Comparison of ENCODE assay signal across 9 cellular contexts in the genomic region with DNA sequence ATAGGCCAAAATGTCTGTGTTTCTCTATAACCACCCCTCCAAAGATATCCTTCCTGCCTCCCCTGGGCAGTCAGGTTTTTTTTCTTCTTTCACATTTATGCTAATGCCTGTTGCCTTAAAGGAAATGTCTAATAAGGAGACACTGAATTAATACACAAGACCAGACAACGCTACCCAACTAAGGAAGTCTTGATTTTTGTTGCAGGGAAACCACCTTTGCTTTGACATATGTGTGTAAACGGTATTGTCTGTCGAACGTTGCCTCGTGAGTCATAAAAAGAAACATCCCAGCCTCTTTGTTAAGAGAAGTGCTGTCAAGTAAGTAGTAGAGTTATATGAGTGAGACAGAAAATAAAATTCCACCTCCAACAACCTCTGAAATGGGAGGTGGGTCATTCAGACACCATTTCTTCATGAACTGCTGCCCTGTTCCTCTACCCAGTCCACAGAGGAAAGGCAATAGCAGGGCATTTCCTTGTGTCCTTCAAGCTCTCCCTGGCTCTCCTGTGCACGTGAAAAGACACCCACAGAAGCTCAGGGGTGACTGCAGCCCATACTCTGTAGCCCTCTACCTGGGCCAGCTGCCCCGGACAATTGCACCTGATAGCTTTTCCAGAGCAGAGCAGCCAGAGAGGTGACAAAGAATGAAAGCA. TPM values are rescaled to one million over a fixed set of nuclear protein-coding genes. Genes with fewer than 3 reads are reported as not detected.
DNase-seq lines count a peak whose midpoint lies in the region; ATAC-seq and TF ChIP-seq lines count a peak whose summit lies in the region.
"Had no signal": no experiment of that assay in that cellular context is flagged by ENCODE, and none has a peak within 500 bp of the region (broad histone marks: within the 10 kb centered on the region; RNA-seq: fewer than 3 reads in every experiment).

No MANE protein-coding gene starts in this region.

- H3K27me3 ChIP-seq in thyroid gland = no peaks in the 10 kb centered on the region

- peaks cover 8% of the 10 kb centered on the region for H3K4me1 Mint-ChIP-seq in activated CD8-positive, alpha-beta T cell treated with anti-CD3 and anti-CD28 coated beads, Interleukin-2, amount 10 ng/mL, durations not matched to agents 7 days and 5 days (ENCODE audit: low read depth)

- H3K27me3 Mint-ChIP-seq in activated CD8-positive, alpha-beta T cell treated with anti-CD3 and anti-CD28 coated beads, Interleukin-2, amount 10 ng/mL, durations not matched to agents 7 days and 5 days (ENCODE audit: low read depth) = peaks cover 31% of the 10 kb centered on the region

- H3K4me3 ChIP-seq in thyroid gland (replicated peaks in 1 of 3) = no peak overlapping the region

- TF ChIP-seq POLR2A in thyroid gland (IDR thresholded peaks at IDR 0.05) = no peak

- no peaks in the 10 kb centered on the region for H3K9me3 ChIP-seq in thyroid gland

- WGBS in thyroid gland, 2 donors = 66 to 73% methylated on average over 7 of the region's 7 CpGs

- peaks cover 2% of the 10 kb centered on the region for H3K36me3 Mint-ChIP-seq in activated CD8-positive, alpha-beta T cell treated with anti-CD3 and anti-CD28 coated beads, Interleukin-2, amount 10 ng/mL, durations not matched to agents 7 days and 5 days (ENCODE audit: low read depth)

- CTCF ChIA-PET in activated CD8-positive, alpha-beta T cell treated with anti-CD3 and anti-CD28 coated beads, Interleukin-2, amount 10 ng/mL, durations not matched to agents 7 days and 5 days (lab: Charles Lee) = interaction anchor here (1.6 to 3.4 kb wide), 2 partner anchors 12 to 35 kb away, joined by 5 to 15 read pairs; no protein-coding TSS in a partner anchor

- H3K27ac Mint-ChIP-seq in activated CD8-positive, alpha-beta T cell treated with anti-CD3 and anti-CD28 coated beads, Interleukin-2, amount 10 ng/mL, durations not matched to agents 7 days and 5 days = no peak overlapping the region

- peak; percentile 3 for DNase-seq in stimulated activated naive CD4-positive, alpha-beta T cell treated with Interleukin-2 at 50 U/mL for 16 hours (lab: John Stamatoyannopoulos, UW)
- no peak for DNase-seq in stimulated activated naive CD4-positive, alpha-beta T cell (lab: John Stamatoyannopoulos, UW)
- no peak for DNase-seq in activated CD8-positive, alpha-beta T cell treated with anti-CD3 and anti-CD28 coated beads, Interleukin-2, amount 10 ng/mL, durations not matched to agents 7 days and 5 days
- DNase-seq in amygdala (lab: John Stamatoyannopoulos, UW) (no peak), cerebellum (ENCODE audit: low spot score) (no peak), thyroid gland (no peak), MV-4-11 (lab: John Stamatoyannopoulos, UW) (no peak)

- H3K4me1 ChIP-seq in thyroid gland = no peaks in the 10 kb centered on the region

- intact Hi-C loops in thyroid gland (cut with DNase I) = no loop called here

- POLR2A ChIA-PET in activated CD8-positive, alpha-beta T cell treated with anti-CD3 and anti-CD28 coated beads, Interleukin-2, amount 10 ng/mL, durations not matched to agents 7 days and 5 days (lab: Charles Lee) = interaction anchor here (0.9 kb wide), 1 partner anchor 9 kb away, joined by 3 read pairs; no protein-coding TSS in a partner anchor

- H3K36me3 ChIP-seq in thyroid gland = no peaks in the 10 kb centered on the region

- no peak overlapping the region for H3K27ac ChIP-seq in thyroid gland

- H3K4me3 Mint-ChIP-seq in activated CD8-positive, alpha-beta T cell treated with anti-CD3 and anti-CD28 coated beads, Interleukin-2, amount 10 ng/mL, durations not matched to agents 7 days and 5 days = no peak overlapping the region

- TF ChIP-seq CTCF in thyroid gland (IDR thresholded peaks at IDR 0.05) = no peak

- ATAC-seq in HG02938 (IDR thresholded peaks at IDR 0.05; ENCODE audit: unreplicated experiment) = peak; percentile 85
- peak; percentile 58 for ATAC-seq in activated CD8-positive, alpha-beta T cell treated with anti-CD3 and anti-CD28 coated beads, Interleukin-2, amount 10 ng/mL, durations not matched to agents 7 days and 5 days

- peaks cover 5% of the 10 kb centered on the region for H3K9me3 Mint-ChIP-seq in activated CD8-positive, alpha-beta T cell treated with anti-CD3 and anti-CD28 coated beads, Interleukin-2, amount 10 ng/mL, durations not matched to agents 7 days and 5 days (ENCODE audit: insufficient read depth)

RNA-seq across cellular contexts. Expression of a gene that starts 10.2 kb away (rescaled TPM):
- not detected for total RNA-seq in activated CD8-positive, alpha-beta T cell treated with anti-CD3 and anti-CD28 coated beads, Interleukin-2, amount 10 ng/mL, durations not matched to agents 7 days and 5 days
- total RNA-seq in cerebellum (5.2 TPM), thyroid gland (1 to 10 TPM in 3 of 4 donors, under 1 TPM in 1; 0.45 to 5.6 (median 1.5) TPM)
- total RNA-seq: RPMI7951 had no signal
